18 cellular contexts compared by ENCODE assay signal in the genomic region with DNA sequence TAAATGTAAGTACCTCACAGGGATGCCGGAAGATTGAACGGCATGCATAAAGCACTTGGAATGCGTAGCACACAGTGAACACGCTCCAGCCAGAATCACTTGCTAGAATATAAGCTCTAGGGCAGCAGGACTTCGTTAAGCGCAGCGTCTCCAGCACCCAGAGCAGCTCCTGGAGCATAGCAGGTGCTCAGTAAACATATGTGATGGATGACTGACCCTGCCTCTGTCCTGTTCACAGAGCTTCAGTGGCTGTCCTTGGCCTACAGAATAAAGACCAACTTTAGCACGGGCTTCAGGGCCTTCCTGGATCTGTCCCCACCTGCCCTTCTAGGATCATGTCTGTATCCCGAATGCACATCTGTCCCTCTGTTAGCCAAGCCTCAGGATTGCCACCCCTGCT. TPM values are rescaled to one million over a fixed set of nuclear protein-coding genes. Genes with fewer than 3 reads are reported as not detected.
"Had no signal": no experiment of that assay in that cellular context is flagged by ENCODE, and none has a peak within 500 bp of the region (broad histone marks: within the 10 kb centered on the region; RNA-seq: fewer than 3 reads in every experiment).

No MANE protein-coding gene starts in this region.

- H3K27ac Mint-ChIP-seq: activated CD8-positive, alpha-beta memory T cell treated with anti-CD3 and anti-CD28 coated beads, Interleukin-2, amount 10 ng/mL, durations not matched to agents 7 days and 5 days; nephron progenitor cell; stimulated activated naive CD8-positive, alpha-beta T cell treated with anti-CD3 and anti-CD28 coated beads, Interleukin-15, Interleukin-2, amounts not matched to agents 100 ng/mL and 50 ng/mL, for 24 hours had no signal

- H3K9me3 Mint-ChIP-seq: activated naive CD8-positive, alpha-beta T cell treated with anti-CD3 and anti-CD28 coated beads, Interleukin-2, amount 50 U/mL, for 24 hours; activated T-cell treated with anti-CD3 and anti-CD28 coated beads, Interleukin-2, amount 50 U/mL, for 4 hours; nephron progenitor cell; stimulated activated naive CD8-positive, alpha-beta T cell treated with anti-CD3 and anti-CD28 coated beads, Interleukin-15, Interleukin-2, amounts not matched to agents 100 ng/mL and 50 ng/mL, for 24 hours had no signal

- H3K9me3 ChIP-seq: ascending aorta, ovary, upper lobe of right lung had no signal

- H3K36me3 ChIP-seq: ascending aorta, ovary, upper lobe of right lung had no signal

- DNase-seq: activated CD4-positive, alpha-beta T cell treated with anti-CD3 and anti-CD28 coated beads, Interleukin-2, amount 50 U/mL, for 48 hours; activated CD8-positive, alpha-beta memory T cell treated with anti-CD3 and anti-CD28 coated beads, Interleukin-2, amount 10 ng/mL, durations not matched to agents 7 days and 5 days; activated gamma-delta T cell; activated naive CD8-positive, alpha-beta T cell treated with anti-CD3 and anti-CD28 coated beads, Interleukin-2, amount 50 U/mL, for 24 hours; activated T-cell treated with anti-CD3 and anti-CD28 coated beads, Interleukin-2, amount 50 U/mL, for 4 hours; dorsolateral prefrontal cortex; mammary epithelial cell; nephron progenitor cell; ovary; stimulated activated CD4-positive, alpha-beta T cell treated with anti-CD3 and anti-CD28 coated beads, Interleukin-12 subunit alpha, Interleukin-12 subunit beta, amount 100 ng/mL, for 4 hours; stimulated activated CD4-positive, alpha-beta T cell treated with anti-CD3 and anti-CD28 coated beads, Interleukin-2, amount 100 ng/mL, for 48 hours; upper lobe of right lung had no signal

- H3K4me3 ChIP-seq: ascending aorta, dorsolateral prefrontal cortex, ovary, upper lobe of right lung had no signal

- ATAC-seq: activated CD4-positive, CD25-positive, alpha-beta regulatory T cell treated with anti-CD3 and anti-CD28 coated beads, Interleukin-2, amount 50 U/mL, for 24 hours; activated CD8-positive, alpha-beta memory T cell treated with anti-CD3 and anti-CD28 coated beads, Interleukin-2, amount 10 ng/mL, durations not matched to agents 7 days and 5 days; activated naive CD8-positive, alpha-beta T cell treated with anti-CD3 and anti-CD28 coated beads, Interleukin-2, amount 50 U/mL, for 24 hours; activated T-cell treated with anti-CD3 and anti-CD28 coated beads, Interleukin-2, amount 50 U/mL, for 4 hours; esophagus mucosa; upper lobe of right lung had no signal

- H3K4me3 Mint-ChIP-seq: activated CD8-positive, alpha-beta memory T cell treated with anti-CD3 and anti-CD28 coated beads, Interleukin-2, amount 10 ng/mL, durations not matched to agents 7 days and 5 days; activated naive CD8-positive, alpha-beta T cell treated with anti-CD3 and anti-CD28 coated beads, Interleukin-2, amount 50 U/mL, for 24 hours; activated T-cell treated with anti-CD3 and anti-CD28 coated beads, Interleukin-2, amount 50 U/mL, for 4 hours; nephron progenitor cell; stimulated activated naive CD8-positive, alpha-beta T cell treated with anti-CD3 and anti-CD28 coated beads, Interleukin-15, Interleukin-2, amounts not matched to agents 100 ng/mL and 50 ng/mL, for 24 hours had no signal

- H3K27ac ChIP-seq: ascending aorta, dorsolateral prefrontal cortex, ovary, upper lobe of right lung had no signal

- H3K27me3 Mint-ChIP-seq: activated CD8-positive, alpha-beta memory T cell treated with anti-CD3 and anti-CD28 coated beads, Interleukin-2, amount 10 ng/mL, durations not matched to agents 7 days and 5 days; activated naive CD8-positive, alpha-beta T cell treated with anti-CD3 and anti-CD28 coated beads, Interleukin-2, amount 50 U/mL, for 24 hours; stimulated activated naive CD8-positive, alpha-beta T cell treated with anti-CD3 and anti-CD28 coated beads, Interleukin-15, Interleukin-2, amounts not matched to agents 100 ng/mL and 50 ng/mL, for 24 hours had no signal

- H3K27me3 ChIP-seq: ascending aorta, ovary had no signal

RNA-seq across cellular contexts. Expression of gene ATP2A3, which starts 6.0 kb away (rescaled TPM):
- polyA plus RNA-seq: mammary epithelial cell had no signal

RNA-seq across cellular contexts. Expression of gene P2RX1, which starts 41.9 kb away (rescaled TPM):
- total RNA-seq: ascending aorta, bronchial epithelial cell, chondrocyte, mammary epithelial cell had no signal
- polyA plus RNA-seq: mammary epithelial cell had no signal
